Comparison of ENCODE assay signal across 1 cellular context in the genomic region with DNA sequence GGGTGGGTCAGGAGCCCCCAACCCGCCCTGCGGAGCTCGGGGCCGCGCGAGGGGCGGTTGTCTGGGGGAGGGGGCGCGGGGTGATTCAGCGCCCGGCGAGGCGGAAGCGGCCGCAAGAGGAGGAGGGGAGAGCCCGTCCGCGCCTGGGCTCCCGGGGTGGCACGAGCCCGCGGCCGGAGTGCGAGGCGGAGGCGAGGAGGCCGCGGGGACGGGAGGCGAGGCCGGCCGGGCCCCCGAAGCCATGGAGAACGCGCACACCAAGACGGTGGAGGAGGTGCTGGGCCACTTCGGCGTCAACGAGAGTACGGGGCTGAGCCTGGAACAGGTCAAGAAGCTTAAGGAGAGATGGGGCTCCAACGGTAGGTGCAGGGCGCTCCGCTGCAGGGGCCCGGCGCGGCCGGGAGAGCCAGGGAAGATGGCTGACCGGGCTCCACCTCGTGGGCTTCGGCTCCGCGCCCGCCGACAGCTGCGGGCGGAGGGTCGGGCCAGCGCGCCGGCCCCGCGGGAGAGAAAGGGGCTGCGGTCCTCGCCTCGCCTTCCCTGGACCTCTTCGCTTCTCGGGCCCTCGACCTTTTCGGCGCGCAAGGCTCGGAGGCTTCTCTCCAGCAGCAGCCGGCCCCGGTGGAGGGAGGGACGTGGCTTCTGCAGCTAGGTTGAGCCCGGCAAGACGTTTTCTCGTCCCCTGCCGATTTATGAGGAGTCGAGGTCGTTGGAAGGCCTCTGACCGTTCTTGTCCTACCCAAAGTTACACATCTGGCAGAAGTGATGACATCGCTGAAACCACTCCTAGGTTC.
A peak's percentile ranks its signal among the peaks of the same experiment; 100 is the strongest.
TF ChIP-seq lines count a peak whose summit lies in the region.

No MANE protein-coding gene starts in this region.

TF ChIP-seq in HEK293, 187 proteins besides CTCF, POLR2A, EP300 and RAD21 (continued from another document and continues in another):
- TF ChIP-seq, protein P1, sequence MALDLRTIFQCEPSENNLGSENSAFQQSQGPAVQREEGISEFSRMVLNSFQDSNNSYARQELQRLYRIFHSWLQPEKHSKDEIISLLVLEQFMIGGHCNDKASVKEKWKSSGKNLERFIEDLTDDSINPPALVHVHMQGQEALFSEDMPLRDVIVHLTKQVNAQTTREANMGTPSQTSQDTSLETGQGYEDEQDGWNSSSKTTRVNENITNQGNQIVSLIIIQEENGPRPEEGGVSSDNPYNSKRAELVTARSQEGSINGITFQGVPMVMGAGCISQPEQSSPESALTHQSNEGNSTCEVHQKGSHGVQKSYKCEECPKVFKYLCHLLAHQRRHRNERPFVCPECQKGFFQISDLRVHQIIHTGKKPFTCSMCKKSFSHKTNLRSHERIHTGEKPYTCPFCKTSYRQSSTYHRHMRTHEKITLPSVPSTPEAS (tag by site-specific recombination; IDR thresholded peaks at IDR 0.05), result no peak
- no peak for TF ChIP-seq ZNF175 (tag by site-specific recombination; IDR thresholded peaks at IDR 0.05)
- peak; percentile 54 for TF ChIP-seq KLF8 (tag by site-specific recombination; IDR thresholded peaks at IDR 0.05)
- peak; percentile 85 for TF ChIP-seq ZBTB17 (tag by site-specific recombination; IDR thresholded peaks at IDR 0.05)
- no peak for TF ChIP-seq ZNF555 (tag by site-specific recombination; conservative IDR thresholded peaks at IDR 0.05)
- TF ChIP-seq SP2 (tag by site-specific recombination; IDR thresholded peaks at IDR 0.05), result peak; percentile 48
- TF ChIP-seq ZNF664 (tag by site-specific recombination; IDR thresholded peaks at IDR 0.05), result no peak
- TF ChIP-seq, protein P2, sequence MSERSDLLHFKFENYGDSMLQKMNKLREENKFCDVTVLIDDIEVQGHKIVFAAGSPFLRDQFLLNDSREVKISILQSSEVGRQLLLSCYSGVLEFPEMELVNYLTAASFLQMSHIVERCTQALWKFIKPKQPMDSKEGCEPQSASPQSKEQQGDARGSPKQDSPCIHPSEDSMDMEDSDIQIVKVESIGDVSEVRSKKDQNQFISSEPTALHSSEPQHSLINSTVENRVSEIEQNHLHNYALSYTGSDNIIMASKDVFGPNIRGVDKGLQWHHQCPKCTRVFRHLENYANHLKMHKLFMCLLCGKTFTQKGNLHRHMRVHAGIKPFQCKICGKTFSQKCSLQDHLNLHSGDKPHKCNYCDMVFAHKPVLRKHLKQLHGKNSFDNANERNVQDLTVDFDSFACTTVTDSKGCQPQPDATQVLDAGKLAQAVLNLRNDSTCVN (tag by site-specific recombination; optimal IDR thresholded peaks at IDR 0.05), result peak; percentile 98
- no peak for TF ChIP-seq MYNN (tag by site-specific recombination; IDR thresholded peaks at IDR 0.05; ENCODE audit: borderline replicate concordance)
- no peak for TF ChIP-seq ZNF140 (tag by site-specific recombination; IDR thresholded peaks at IDR 0.05)
- peak; percentile 38; the same call in 1 of the 2 replicates for TF ChIP-seq GLIS2 (tag by site-specific recombination; IDR thresholded peaks at IDR 0.05)
- TF ChIP-seq, protein P3, sequence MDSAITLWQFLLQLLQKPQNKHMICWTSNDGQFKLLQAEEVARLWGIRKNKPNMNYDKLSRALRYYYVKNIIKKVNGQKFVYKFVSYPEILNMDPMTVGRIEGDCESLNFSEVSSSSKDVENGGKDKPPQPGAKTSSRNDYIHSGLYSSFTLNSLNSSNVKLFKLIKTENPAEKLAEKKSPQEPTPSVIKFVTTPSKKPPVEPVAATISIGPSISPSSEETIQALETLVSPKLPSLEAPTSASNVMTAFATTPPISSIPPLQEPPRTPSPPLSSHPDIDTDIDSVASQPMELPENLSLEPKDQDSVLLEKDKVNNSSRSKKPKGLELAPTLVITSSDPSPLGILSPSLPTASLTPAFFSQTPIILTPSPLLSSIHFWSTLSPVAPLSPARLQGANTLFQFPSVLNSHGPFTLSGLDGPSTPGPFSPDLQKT (IDR thresholded peaks at IDR 0.05; ENCODE audit: borderline replicate concordance, low read depth, low read length), result no peak
- TF ChIP-seq ZNF48 (tag by site-specific recombination; IDR thresholded peaks at IDR 0.05), result no peak
- TF ChIP-seq KLF16 (tag by site-specific recombination; IDR thresholded peaks at IDR 0.05), result peak; percentile 77
- peak; percentile 64 for TF ChIP-seq ZNF660 (tag by site-specific recombination; IDR thresholded peaks at IDR 0.05)
- no peak for TF ChIP-seq HOXA7 (CRISPR knock-in tag; IDR thresholded peaks at IDR 0.05; ENCODE audit: borderline replicate concordance)
- no peak for TF ChIP-seq SETDB1 (IDR thresholded peaks at IDR 0.05; ENCODE audit: insufficient read length, low read length)
- TF ChIP-seq ZNF701 (tag by site-specific recombination; IDR thresholded peaks at IDR 0.05), result no peak
- TF ChIP-seq ZNF211 (tag by site-specific recombination; IDR thresholded peaks at IDR 0.05; ENCODE audit: low read depth), result no peak
- peak; percentile 4; the same call in 1 of the 2 replicates for TF ChIP-seq PRDM1 (tag by site-specific recombination; IDR thresholded peaks at IDR 0.05)
- peak; percentile 64; the same call in 1 of the 2 replicates for TF ChIP-seq ZNF76 (tag by site-specific recombination; IDR thresholded peaks at IDR 0.05; ENCODE audit: borderline replicate concordance, low read depth)
- peak; percentile 59 for TF ChIP-seq ZNF366 (tag by site-specific recombination; conservative IDR thresholded peaks at IDR 0.05)
- TF ChIP-seq ZNF610 (tag by site-specific recombination; IDR thresholded peaks at IDR 0.05; ENCODE audit: borderline replicate concordance), result 0 out of 2 replicates have a peak, but pooled peaks have one; percentile 16
- TF ChIP-seq ZNF544 (tag by site-specific recombination; IDR thresholded peaks at IDR 0.05), result no peak
- TF ChIP-seq ZNF658 (tag by site-specific recombination; IDR thresholded peaks at IDR 0.05), result no peak
- TF ChIP-seq ZFP69B (tag by site-specific recombination; IDR thresholded peaks at IDR 0.05), result 0 out of 2 replicates have a peak, but pooled peaks have one; percentile 39
- no peak for TF ChIP-seq ZNF560 (tag by site-specific recombination; IDR thresholded peaks at IDR 0.05; ENCODE audit: borderline replicate concordance)
- TF ChIP-seq, protein P4, sequence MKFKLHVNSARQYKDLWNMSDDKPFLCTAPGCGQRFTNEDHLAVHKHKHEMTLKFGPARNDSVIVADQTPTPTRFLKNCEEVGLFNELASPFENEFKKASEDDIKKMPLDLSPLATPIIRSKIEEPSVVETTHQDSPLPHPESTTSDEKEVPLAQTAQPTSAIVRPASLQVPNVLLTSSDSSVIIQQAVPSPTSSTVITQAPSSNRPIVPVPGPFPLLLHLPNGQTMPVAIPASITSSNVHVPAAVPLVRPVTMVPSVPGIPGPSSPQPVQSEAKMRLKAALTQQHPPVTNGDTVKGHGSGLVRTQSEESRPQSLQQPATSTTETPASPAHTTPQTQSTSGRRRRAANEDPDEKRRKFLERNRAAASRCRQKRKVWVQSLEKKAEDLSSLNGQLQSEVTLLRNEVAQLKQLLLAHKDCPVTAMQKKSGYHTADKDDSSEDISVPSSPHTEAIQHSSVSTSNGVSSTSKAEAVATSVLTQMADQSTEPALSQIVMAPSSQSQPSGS (tag by site-specific recombination; IDR thresholded peaks at IDR 0.05; ENCODE audit: low read depth), result no peak
- TF ChIP-seq ZSCAN16 (tag by site-specific recombination; IDR thresholded peaks at IDR 0.05), result no peak
- no peak for TF ChIP-seq ZNF830 (tag by site-specific recombination; IDR thresholded peaks at IDR 0.05; ENCODE audit: low read depth)
- TF ChIP-seq, protein P5, sequence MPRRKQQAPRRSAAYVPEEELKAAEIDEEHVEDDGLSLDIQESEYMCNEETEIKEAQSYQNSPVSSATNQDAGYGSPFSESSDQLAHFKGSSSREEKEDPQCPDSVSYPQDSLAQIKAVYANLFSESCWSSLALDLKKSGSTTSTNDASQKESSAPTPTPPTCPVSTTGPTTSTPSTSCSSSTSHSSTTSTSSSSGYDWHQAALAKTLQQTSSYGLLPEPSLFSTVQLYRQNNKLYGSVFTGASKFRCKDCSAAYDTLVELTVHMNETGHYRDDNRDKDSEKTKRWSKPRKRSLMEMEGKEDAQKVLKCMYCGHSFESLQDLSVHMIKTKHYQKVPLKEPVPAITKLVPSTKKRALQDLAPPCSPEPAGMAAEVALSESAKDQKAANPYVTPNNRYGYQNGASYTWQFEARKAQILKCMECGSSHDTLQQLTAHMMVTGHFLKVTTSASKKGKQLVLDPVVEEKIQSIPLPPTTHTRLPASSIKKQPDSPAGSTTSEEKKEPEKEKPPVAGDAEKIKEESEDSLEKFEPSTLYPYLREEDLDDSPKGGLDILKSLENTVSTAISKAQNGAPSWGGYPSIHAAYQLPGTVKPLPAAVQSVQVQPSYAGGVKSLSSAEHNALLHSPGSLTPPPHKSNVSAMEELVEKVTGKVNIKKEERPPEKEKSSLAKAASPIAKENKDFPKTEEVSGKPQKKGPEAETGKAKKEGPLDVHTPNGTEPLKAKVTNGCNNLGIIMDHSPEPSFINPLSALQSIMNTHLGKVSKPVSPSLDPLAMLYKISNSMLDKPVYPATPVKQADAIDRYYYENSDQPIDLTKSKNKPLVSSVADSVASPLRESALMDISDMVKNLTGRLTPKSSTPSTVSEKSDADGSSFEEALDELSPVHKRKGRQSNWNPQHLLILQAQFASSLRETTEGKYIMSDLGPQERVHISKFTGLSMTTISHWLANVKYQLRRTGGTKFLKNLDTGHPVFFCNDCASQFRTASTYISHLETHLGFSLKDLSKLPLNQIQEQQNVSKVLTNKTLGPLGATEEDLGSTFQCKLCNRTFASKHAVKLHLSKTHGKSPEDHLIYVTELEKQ (tag by site-specific recombination; IDR thresholded peaks at IDR 0.05; ENCODE audit: borderline replicate concordance), result no peak
- no peak for TF ChIP-seq ZNF16 (tag by site-specific recombination; IDR thresholded peaks at IDR 0.05; ENCODE audit: low read depth)
- peak; percentile 76; the same call in 1 of the 2 replicates for TF ChIP-seq ZNF785 (tag by site-specific recombination; IDR thresholded peaks at IDR 0.05)
- TF ChIP-seq ZNF335 (tag by site-specific recombination; conservative IDR thresholded peaks at IDR 0.05), result peak; percentile 56
- TF ChIP-seq, protein P6, sequence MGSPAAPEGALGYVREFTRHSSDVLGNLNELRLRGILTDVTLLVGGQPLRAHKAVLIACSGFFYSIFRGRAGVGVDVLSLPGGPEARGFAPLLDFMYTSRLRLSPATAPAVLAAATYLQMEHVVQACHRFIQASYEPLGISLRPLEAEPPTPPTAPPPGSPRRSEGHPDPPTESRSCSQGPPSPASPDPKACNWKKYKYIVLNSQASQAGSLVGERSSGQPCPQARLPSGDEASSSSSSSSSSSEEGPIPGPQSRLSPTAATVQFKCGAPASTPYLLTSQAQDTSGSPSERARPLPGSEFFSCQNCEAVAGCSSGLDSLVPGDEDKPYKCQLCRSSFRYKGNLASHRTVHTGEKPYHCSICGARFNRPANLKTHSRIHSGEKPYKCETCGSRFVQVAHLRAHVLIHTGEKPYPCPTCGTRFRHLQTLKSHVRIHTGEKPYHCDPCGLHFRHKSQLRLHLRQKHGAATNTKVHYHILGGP (tag by site-specific recombination; IDR thresholded peaks at IDR 0.05), result no peak
- TF ChIP-seq YY1 (tag by site-specific recombination; IDR thresholded peaks at IDR 0.05), result peak; percentile 90
- no peak for TF ChIP-seq ZNF626 (tag by site-specific recombination; IDR thresholded peaks at IDR 0.05)
- peak; percentile 24; the same call in 1 of the 2 replicates for TF ChIP-seq GLI4 (tag by site-specific recombination; IDR thresholded peaks at IDR 0.05)
- TF ChIP-seq, protein P7, sequence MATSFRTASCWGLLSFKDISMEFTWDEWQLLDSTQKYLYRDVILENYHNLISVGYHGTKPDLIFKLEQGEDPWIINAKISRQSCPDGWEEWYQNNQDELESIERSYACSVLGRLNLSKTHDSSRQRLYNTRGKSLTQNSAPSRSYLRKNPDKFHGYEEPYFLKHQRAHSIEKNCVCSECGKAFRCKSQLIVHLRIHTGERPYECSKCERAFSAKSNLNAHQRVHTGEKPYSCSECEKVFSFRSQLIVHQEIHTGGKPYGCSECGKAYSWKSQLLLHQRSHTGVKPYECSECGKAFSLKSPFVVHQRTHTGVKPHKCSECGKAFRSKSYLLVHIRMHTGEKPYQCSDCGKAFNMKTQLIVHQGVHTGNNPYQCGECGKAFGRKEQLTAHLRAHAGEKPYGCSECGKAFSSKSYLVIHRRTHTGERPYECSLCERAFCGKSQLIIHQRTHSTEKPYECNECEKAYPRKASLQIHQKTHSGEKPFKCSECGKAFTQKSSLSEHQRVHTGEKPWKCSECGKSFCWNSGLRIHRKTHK (tag by site-specific recombination; IDR thresholded peaks at IDR 0.05), result no peak
- TF ChIP-seq, protein P8, sequence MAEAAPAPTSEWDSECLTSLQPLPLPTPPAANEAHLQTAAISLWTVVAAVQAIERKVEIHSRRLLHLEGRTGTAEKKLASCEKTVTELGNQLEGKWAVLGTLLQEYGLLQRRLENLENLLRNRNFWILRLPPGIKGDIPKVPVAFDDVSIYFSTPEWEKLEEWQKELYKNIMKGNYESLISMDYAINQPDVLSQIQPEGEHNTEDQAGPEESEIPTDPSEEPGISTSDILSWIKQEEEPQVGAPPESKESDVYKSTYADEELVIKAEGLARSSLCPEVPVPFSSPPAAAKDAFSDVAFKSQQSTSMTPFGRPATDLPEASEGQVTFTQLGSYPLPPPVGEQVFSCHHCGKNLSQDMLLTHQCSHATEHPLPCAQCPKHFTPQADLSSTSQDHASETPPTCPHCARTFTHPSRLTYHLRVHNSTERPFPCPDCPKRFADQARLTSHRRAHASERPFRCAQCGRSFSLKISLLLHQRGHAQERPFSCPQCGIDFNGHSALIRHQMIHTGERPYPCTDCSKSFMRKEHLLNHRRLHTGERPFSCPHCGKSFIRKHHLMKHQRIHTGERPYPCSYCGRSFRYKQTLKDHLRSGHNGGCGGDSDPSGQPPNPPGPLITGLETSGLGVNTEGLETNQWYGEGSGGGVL (tag by site-specific recombination; IDR thresholded peaks at IDR 0.05), result peak; percentile 90
- TF ChIP-seq ZNF157 (tag by site-specific recombination; IDR thresholded peaks at IDR 0.05), result no peak
- TF ChIP-seq, protein P9, sequence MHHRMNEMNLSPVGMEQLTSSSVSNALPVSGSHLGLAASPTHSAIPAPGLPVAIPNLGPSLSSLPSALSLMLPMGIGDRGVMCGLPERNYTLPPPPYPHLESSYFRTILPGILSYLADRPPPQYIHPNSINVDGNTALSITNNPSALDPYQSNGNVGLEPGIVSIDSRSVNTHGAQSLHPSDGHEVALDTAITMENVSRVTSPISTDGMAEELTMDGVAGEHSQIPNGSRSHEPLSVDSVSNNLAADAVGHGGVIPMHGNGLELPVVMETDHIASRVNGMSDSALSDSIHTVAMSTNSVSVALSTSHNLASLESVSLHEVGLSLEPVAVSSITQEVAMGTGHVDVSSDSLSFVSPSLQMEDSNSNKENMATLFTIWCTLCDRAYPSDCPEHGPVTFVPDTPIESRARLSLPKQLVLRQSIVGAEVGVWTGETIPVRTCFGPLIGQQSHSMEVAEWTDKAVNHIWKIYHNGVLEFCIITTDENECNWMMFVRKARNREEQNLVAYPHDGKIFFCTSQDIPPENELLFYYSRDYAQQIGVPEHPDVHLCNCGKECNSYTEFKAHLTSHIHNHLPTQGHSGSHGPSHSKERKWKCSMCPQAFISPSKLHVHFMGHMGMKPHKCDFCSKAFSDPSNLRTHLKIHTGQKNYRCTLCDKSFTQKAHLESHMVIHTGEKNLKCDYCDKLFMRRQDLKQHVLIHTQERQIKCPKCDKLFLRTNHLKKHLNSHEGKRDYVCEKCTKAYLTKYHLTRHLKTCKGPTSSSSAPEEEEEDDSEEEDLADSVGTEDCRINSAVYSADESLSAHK (tag by site-specific recombination; IDR thresholded peaks at IDR 0.05), result no peak
- TF ChIP-seq ZIC2 (tag by site-specific recombination; IDR thresholded peaks at IDR 0.05), result no peak
- peak; percentile 91 for TF ChIP-seq ZBTB20 (tag by site-specific recombination; IDR thresholded peaks at IDR 0.05)
- TF ChIP-seq ZNF791 (tag by site-specific recombination; IDR thresholded peaks at IDR 0.05), result 0 out of 2 replicates have a peak, but pooled peaks have one; percentile 28
- TF ChIP-seq RBAK (tag by site-specific recombination; IDR thresholded peaks at IDR 0.05), result no peak
- no peak for TF ChIP-seq TRIM28 (IDR thresholded peaks at IDR 0.05; ENCODE audit: borderline replicate concordance, low read length)
- TF ChIP-seq ZNF24 (tag by site-specific recombination; IDR thresholded peaks at IDR 0.05), result no peak
